ENCODE assay signal across 8 cellular contexts in genomic region chr1:59879556-59879955, GRCh38. TPM values are rescaled to one million over a fixed set of nuclear protein-coding genes. Genes with fewer than 3 reads are reported as not detected.
DNase-seq lines count a peak whose midpoint lies in the region; ATAC-seq, FAIRE-seq and TF ChIP-seq lines count a peak whose summit lies in the region.

No MANE protein-coding gene starts in this region.

- ATAC-seq in GM19328 (IDR thresholded peaks at IDR 0.05; ENCODE audit: unreplicated experiment) = peak; percentile 60
- peak; percentile 70 for ATAC-seq in naive thymus-derived CD4-positive, alpha-beta T cell

- H3K36me3 Mint-ChIP-seq in CD14-positive monocyte = no peaks in the 10 kb centered on the region
- H3K36me3 Mint-ChIP-seq in activated CD4-positive, alpha-beta T cell treated with anti-CD3 and anti-CD28 coated beads, Interleukin-2, amount 10 ng/mL, durations not matched to agents 24 days and 14 days (ENCODE audit: low read depth) = peaks cover 3% of the 10 kb centered on the region
- peaks cover 4 to 36% (median 24%) of the 10 kb centered on the region in 5 donors for H3K36me3 Mint-ChIP-seq in naive thymus-derived CD4-positive, alpha-beta T cell
- H3K36me3 Mint-ChIP-seq in type B pancreatic cell = peaks cover 5% of the 10 kb centered on the region

- H3K27me3 Mint-ChIP-seq in CD14-positive monocyte (ENCODE audit: low read depth in 3 of 3) (no peaks in the 10 kb centered on the region), type B pancreatic cell (no peaks in the 10 kb centered on the region)
- peaks cover 2% of the 10 kb centered on the region for H3K27me3 Mint-ChIP-seq in activated CD4-positive, alpha-beta T cell treated with anti-CD3 and anti-CD28 coated beads, Interleukin-2, amount 10 ng/mL, durations not matched to agents 24 days and 14 days
- H3K27me3 Mint-ChIP-seq in naive thymus-derived CD4-positive, alpha-beta T cell = peaks cover 0 to 3% (median 0%) of the 10 kb centered on the region in 5 donors

- H4K20me1 ChIP-seq in endothelial cell of umbilical vein (replicated peaks; ENCODE audit: control insufficient read depth, extremely low read depth, insufficient read depth, low read length) = no peaks in the 10 kb centered on the region

- H3K9ac ChIP-seq in endothelial cell of umbilical vein (replicated peaks; ENCODE audit: extremely low read depth, insufficient read depth, low read length) = no peak overlapping the region

- CTCF ChIA-PET in endothelial cell of umbilical vein (lab: Charles Lee) = interaction anchor here (0.9 to 11.5 kb wide), 6 partner anchors 18 to 94 kb away, joined by 3 to 366 read pairs (median 4); no protein-coding TSS in a partner anchor
- CTCF ChIA-PET in naive thymus-derived CD4-positive, alpha-beta T cell (lab: Charles Lee) = interaction anchor here (2.3 to 3.2 kb wide), 2 partner anchors 67 to 71 kb away, joined by 14 to 29 read pairs; no protein-coding TSS in a partner anchor

- TF ChIP-seq CTCF in CD14-positive monocyte (IDR thresholded peaks at IDR 0.05) (peak; percentile 26), endothelial cell of umbilical vein (IDR thresholded peaks at IDR 0.05; ENCODE audit: extremely low read depth in 1 of 2, insufficient read depth in 1 of 2, low read depth in 1 of 2, low read length in 2 of 2) (peak; percentile 57 to 60), type B pancreatic cell (conservative IDR thresholded peaks at IDR 0.05) (peak; percentile 78), coronary artery (IDR thresholded peaks at IDR 0.05) (no peak)

- no TSS peak for BruUV-seq in endothelial cell of umbilical vein (replicated peaks; lab: Mats Ljungman, UMichigan)

- dilution Hi-C loops in endothelial cell of umbilical vein (cut with MboI; ENCODE audit: extremely low pct_ligation_motif_present, low sequenced_read_pairs) = no loop called here

- intact Hi-C loops in CD14-positive monocyte (cut with micrococcal nuclease) (no loop called here), endothelial cell of umbilical vein (cut with micrococcal nuclease) (loop anchor here (1.0 kb wide), 1 partner anchor 68 kb away; no protein-coding TSS in a partner anchor)
- intact Hi-C loops in activated CD4-positive, alpha-beta T cell treated with anti-CD3 and anti-CD28 coated beads, Interleukin-2, amount 10 ng/mL, durations not matched to agents 24 days and 14 days (cut with micrococcal nuclease) = loop anchor here (1.0 kb wide), 1 partner anchor 68 kb away; no protein-coding TSS in a partner anchor
- intact Hi-C loops in naive thymus-derived CD4-positive, alpha-beta T cell (cut with micrococcal nuclease) = loop anchor here (1.0 kb wide), 1 partner anchor 68 kb away; no protein-coding TSS in a partner anchor

- TF ChIP-seq POLR2A in endothelial cell of umbilical vein (IDR thresholded peaks at IDR 0.05; ENCODE audit: low read depth, low read length) = no peak

- DNase-seq in CD14-positive monocyte (ENCODE audit: low spot score) = no peak
- DNase-seq in NCI-H1694 (lab: John Stamatoyannopoulos, UW) = peak; percentile 63
- DNase-seq in activated CD4-positive, alpha-beta T cell treated with anti-CD3 and anti-CD28 coated beads, Interleukin-2, amount 10 ng/mL, durations not matched to agents 24 days and 14 days = peak; percentile 82
- DNase-seq in endothelial cell of umbilical vein (ENCODE audit: low read depth, low spot score) = peak; percentile 67
- DNase-seq in naive thymus-derived CD4-positive, alpha-beta T cell = peak in 8 of 9 donors; percentile 21 to 61 (median 46)
- DNase-seq in type B pancreatic cell (ENCODE audit: extremely low spot score, unreplicated experiment) = peak; percentile 73
- no peak for DNase-seq in coronary artery (ENCODE audit: low spot score)

- POLR2A ChIA-PET in endothelial cell of umbilical vein (lab: Charles Lee) = interaction anchor here (0.6 kb wide), 1 partner anchor 63 kb away, joined by 3 read pairs; no protein-coding TSS in a partner anchor
- POLR2A ChIA-PET in naive thymus-derived CD4-positive, alpha-beta T cell (lab: Charles Lee) = no interaction called here

- H3K9me3 Mint-ChIP-seq in CD14-positive monocyte (peaks cover 3 to 15% (median 6%) of the 10 kb centered on the region in 7 donors), type B pancreatic cell (peaks cover 5% of the 10 kb centered on the region)
- peaks cover 7% of the 10 kb centered on the region for H3K9me3 Mint-ChIP-seq in activated CD4-positive, alpha-beta T cell treated with anti-CD3 and anti-CD28 coated beads, Interleukin-2, amount 10 ng/mL, durations not matched to agents 24 days and 14 days
- H3K9me3 Mint-ChIP-seq in naive thymus-derived CD4-positive, alpha-beta T cell = peaks cover 0 to 33% (median 9%) of the 10 kb centered on the region in 11 donors

- no peaks in the 10 kb centered on the region for H3K9me1 ChIP-seq in endothelial cell of umbilical vein (replicated peaks; ENCODE audit: control insufficient read depth, extremely low read depth, insufficient read depth, low read length)

- H3K36me3 ChIP-seq in endothelial cell of umbilical vein (ENCODE audit: control insufficient read depth in 2 of 2, extremely low read depth in 1 of 2, insufficient read depth in 2 of 2, low read length in 2 of 2) = no peaks in the 10 kb centered on the region
- peaks cover 0 to 3% (median 0%) of the 10 kb centered on the region in 3 experiments for H3K36me3 ChIP-seq in naive thymus-derived CD4-positive, alpha-beta T cell (ENCODE audit: control insufficient read depth in 2 of 3, insufficient read depth in 3 of 3, low read length in 3 of 3)

- FAIRE-seq in endothelial cell of umbilical vein (lab: Jason Lieb, UNC) = peak; percentile 77

- peak overlapping the region; percentile 35 for H3K27ac ChIP-seq in endothelial cell of umbilical vein (ENCODE audit: insufficient read depth, low read depth, low read length)
- H3K27ac ChIP-seq in naive thymus-derived CD4-positive, alpha-beta T cell (ENCODE audit: low read depth, low read length) = no peak overlapping the region
- no peak overlapping the region for H3K27ac ChIP-seq in coronary artery

- H3K27ac Mint-ChIP-seq in CD14-positive monocyte (no peak overlapping the region), type B pancreatic cell (no peak overlapping the region)
- no peak overlapping the region for H3K27ac Mint-ChIP-seq in activated CD4-positive, alpha-beta T cell treated with anti-CD3 and anti-CD28 coated beads, Interleukin-2, amount 10 ng/mL, durations not matched to agents 24 days and 14 days
- peak overlapping the region in 2 of 9 donors; percentile 37 to 46 for H3K27ac Mint-ChIP-seq in naive thymus-derived CD4-positive, alpha-beta T cell

- no peaks in the 10 kb centered on the region for H3K79me2 ChIP-seq in endothelial cell of umbilical vein (ENCODE audit: control insufficient read depth, insufficient read depth, low read length)

- H3K4me3 Mint-ChIP-seq in CD14-positive monocyte (no peak overlapping the region), type B pancreatic cell (no peak overlapping the region)
- H3K4me3 Mint-ChIP-seq in activated CD4-positive, alpha-beta T cell treated with anti-CD3 and anti-CD28 coated beads, Interleukin-2, amount 10 ng/mL, durations not matched to agents 24 days and 14 days = no peak overlapping the region
- H3K4me3 Mint-ChIP-seq in naive thymus-derived CD4-positive, alpha-beta T cell = no peak overlapping the region

- peak overlapping the region; percentile 11 for H3K4me2 ChIP-seq in endothelial cell of umbilical vein (ENCODE audit: insufficient read depth, low read length)

- no peaks in the 10 kb centered on the region for H3K9me3 ChIP-seq in endothelial cell of umbilical vein (replicated peaks; ENCODE audit: control insufficient read depth, insufficient read depth, low read length)
- peaks cover 0 to 20% (median 0%) of the 10 kb centered on the region in 3 experiments for H3K9me3 ChIP-seq in naive thymus-derived CD4-positive, alpha-beta T cell (ENCODE audit: control insufficient read depth in 2 of 3, low read length in 3 of 3)

- H3K4me1 Mint-ChIP-seq in CD14-positive monocyte (no peaks in the 10 kb centered on the region), type B pancreatic cell (ENCODE audit: unreplicated experiment) (peaks cover 9% of the 10 kb centered on the region)
- no peaks in the 10 kb centered on the region for H3K4me1 Mint-ChIP-seq in activated CD4-positive, alpha-beta T cell treated with anti-CD3 and anti-CD28 coated beads, Interleukin-2, amount 10 ng/mL, durations not matched to agents 24 days and 14 days
- H3K4me1 Mint-ChIP-seq in naive thymus-derived CD4-positive, alpha-beta T cell = peaks cover 0 to 1% (median 0%) of the 10 kb centered on the region in 7 donors

- H3K27me3 ChIP-seq in endothelial cell of umbilical vein (ENCODE audit: control insufficient read depth in 2 of 2, insufficient read depth in 2 of 2, low read length in 2 of 2) = no peaks in the 10 kb centered on the region
- H3K27me3 ChIP-seq in naive thymus-derived CD4-positive, alpha-beta T cell (ENCODE audit: control insufficient read depth in 2 of 2, insufficient read depth in 2 of 2, low read length in 2 of 2) = no peaks in the 10 kb centered on the region

- no peak overlapping the region for H2AFZ ChIP-seq in endothelial cell of umbilical vein (ENCODE audit: low read depth, low read length)

- H3K4me1 ChIP-seq in endothelial cell of umbilical vein (ENCODE audit: control insufficient read depth, extremely low read depth, insufficient read depth, low read length) = peaks cover 8% of the 10 kb centered on the region
- H3K4me1 ChIP-seq in naive thymus-derived CD4-positive, alpha-beta T cell (ENCODE audit: control insufficient read depth in 2 of 2, insufficient read depth in 2 of 2, low read length in 2 of 2) = no peaks in the 10 kb centered on the region

- no peak overlapping the region for H3K4me3 ChIP-seq in endothelial cell of umbilical vein (replicated peaks in 1 of 3; ENCODE audit: insufficient read depth in 1 of 3, low read depth in 1 of 3, low read length in 3 of 3)
- no peak overlapping the region for H3K4me3 ChIP-seq in naive thymus-derived CD4-positive, alpha-beta T cell (ENCODE audit: low read length)
- no peak overlapping the region for H3K4me3 ChIP-seq in coronary artery

RNA-seq across cellular contexts. Expression of gene CYP2J2, which starts 47.0 kb away (rescaled TPM):
- not detected for polyA plus RNA-seq in CD14-positive monocyte
- total RNA-seq in activated CD4-positive, alpha-beta T cell treated with anti-CD3 and anti-CD28 coated beads, Interleukin-2, amount 10 ng/mL, durations not matched to agents 24 days and 14 days = 0.49 and 0.78 TPM in 2 replicates
- total RNA-seq in endothelial cell of umbilical vein = 0.18 and 0.27 TPM in 2 replicates
- 0.06 TPM in 2 replicates for polyA plus RNA-seq in endothelial cell of umbilical vein
- polyA plus RNA-seq in endothelial cell of umbilical vein (2011; cell fraction: cytosol; rRNA removed) = 0.12 and 0.16 TPM in 2 replicates
- polyA plus RNA-seq in endothelial cell of umbilical vein (2011; cell fraction: nucleus; rRNA removed) = 0.20 and 0.54 TPM in 2 replicates
- not detected in 2 replicates for polyA plus RNA-seq in endothelial cell of umbilical vein (2012)
- not detected in 2 replicates for polyA minus RNA-seq in endothelial cell of umbilical vein
- not detected for polyA minus RNA-seq in endothelial cell of umbilical vein (2011; cell fraction: cytosol; rRNA and poly(A)+ RNA removed)
- polyA minus RNA-seq in endothelial cell of umbilical vein (2011; cell fraction: nucleus; rRNA and poly(A)+ RNA removed) = not detected in 2 replicates
- total RNA-seq in naive thymus-derived CD4-positive, alpha-beta T cell = 1 to 10 TPM in 4 of 5 experiments, under 1 TPM in 1; 0.93 to 1.5 (median 1.1) TPM
- polyA plus RNA-seq in naive thymus-derived CD4-positive, alpha-beta T cell = 1 to 10 TPM; 1.5 to 4.0 TPM
- 1.5 and 1.8 TPM in 2 replicates for total RNA-seq in type B pancreatic cell (ENCODE audit: low replicate concordance)

Comparison
In these comparisons a context has a peak if more than half of its experiments do, and no peak if none do; other contexts are left out.
1. DNase-seq: peak in NCI-H1694 (single experiment), activated CD4-positive, alpha-beta T cell treated with anti-CD3 and anti-CD28 coated beads, Interleukin-2, amount 10 ng/mL, durations not matched to agents 24 days and 14 days (single experiment), endothelial cell of umbilical vein (single experiment), naive thymus-derived CD4-positive, alpha-beta T cell (8 of 9) and type B pancreatic cell (single experiment); none in CD14-positive monocyte (single experiment) and coronary artery (single experiment).
2. intact Hi-C loops: an anchor here in activated CD4-positive, alpha-beta T cell treated with anti-CD3 and anti-CD28 coated beads, Interleukin-2, amount 10 ng/mL, durations not matched to agents 24 days and 14 days (1.0 kb wide), endothelial cell of umbilical vein (1.0 kb wide) and naive thymus-derived CD4-positive, alpha-beta T cell (1.0 kb wide); none called in CD14-positive monocyte.